Comparison of ENCODE assay signal across 8 cellular contexts in the genomic region with DNA sequence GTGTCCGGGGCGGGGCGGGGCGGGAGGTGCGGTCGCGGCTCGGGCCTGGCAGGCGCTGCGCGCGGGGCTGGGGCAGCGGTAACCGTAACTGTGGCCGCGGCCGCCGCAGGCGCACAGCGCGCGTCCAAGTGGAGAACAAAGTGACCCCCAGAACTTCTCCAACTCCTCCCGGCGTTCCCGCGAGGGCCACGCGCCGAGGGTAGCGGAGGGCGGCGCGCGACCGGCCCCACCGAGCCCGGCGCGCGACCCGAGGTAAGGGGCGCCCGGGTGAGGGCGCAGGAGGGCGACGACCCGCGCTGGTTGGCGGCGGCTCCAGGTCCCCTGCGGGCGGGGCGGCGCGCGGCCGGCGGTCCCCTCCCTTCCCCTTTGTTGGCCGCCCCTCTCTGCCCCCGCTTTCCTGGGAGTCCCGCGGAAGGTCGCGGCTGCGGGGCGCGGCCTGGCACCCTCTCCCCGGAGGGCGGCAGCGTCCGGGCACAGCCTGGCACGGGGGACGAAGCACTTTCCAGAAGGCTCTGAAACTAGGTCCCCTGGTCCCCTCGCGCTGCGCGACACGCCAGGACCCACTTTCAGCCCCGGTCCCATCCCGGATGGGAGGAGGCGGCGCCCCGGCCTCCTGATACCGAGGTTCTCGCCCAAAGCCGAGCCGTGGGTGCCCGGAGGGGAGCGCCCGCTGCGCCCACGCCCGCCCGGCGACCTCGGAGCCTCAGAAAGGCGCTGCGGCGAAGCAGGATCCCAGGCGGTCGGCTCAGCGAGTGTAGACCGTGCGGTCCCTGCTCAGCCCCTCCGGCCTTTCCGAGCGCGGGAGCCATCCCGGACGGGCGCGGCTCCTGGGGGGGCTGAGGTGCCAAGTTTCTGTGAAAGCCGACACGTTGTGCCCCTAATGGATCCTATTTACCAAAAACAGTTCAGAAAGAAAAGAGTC. TPM values are rescaled to one million over a fixed set of nuclear protein-coding genes. Genes with fewer than 3 reads are reported as not detected.
DNase-seq lines count a peak whose midpoint lies in the region; ATAC-seq and TF ChIP-seq lines count a peak whose summit lies in the region.

Gene TIAM2 (plus strand): TSS at position 75 of the 922 bp plus-strand sequence. CDS start 133,909 bp downstream, outside the sequence.

- H3K36me3 Mint-ChIP-seq in HFFc6 (ENCODE audit: low read depth): no peaks in the 10 kb centered on the region
- H3K36me3 Mint-ChIP-seq in CD14-positive monocyte: no peaks in the 10 kb centered on the region

- intact Hi-C loops in ovary (cut with DNase I): no loop called here
- intact Hi-C loops in CD14-positive monocyte (cut with micrococcal nuclease): no loop called here

- no peak for TF ChIP-seq EP300 in ovary (IDR thresholded peaks at IDR 0.05)

- H3K9me3 Mint-ChIP-seq in HFFc6 (no peaks in the 10 kb centered on the region), CD14-positive monocyte (peaks cover 0 to 9% (median 4%) of the 10 kb centered on the region in 7 donors)

- no peak for ATAC-seq in GM21515 (IDR thresholded peaks at IDR 0.05; ENCODE audit: unreplicated experiment)

- peaks cover 19% of the 10 kb centered on the region for H3K27me3 ChIP-seq in BLaER1
- no peaks in the 10 kb centered on the region for H3K27me3 ChIP-seq in ovary

- peak within 1 kb of the TSS; percentile 83 for H3K4me3 ChIP-seq in BLaER1
- peak within 1 kb of the TSS; percentile 26 for H3K4me3 ChIP-seq in ovary

- whole genome bisulfite sequencing in ovary, 3 donors: 0 to 1% (median 0%) methylated on average over 38 to 113 of the region's 114 CpGs

- H3K27ac Mint-ChIP-seq in HFFc6 (0 out of 2 replicates have a peak within 1 kb of the TSS, but pooled peaks have one; percentile 24), CD14-positive monocyte (peak within 1 kb of the TSS in 1 of 7 donors; percentile 76)

- H3K9me3 ChIP-seq in BLaER1 (no peaks in the 10 kb centered on the region), ovary (no peaks in the 10 kb centered on the region)

- TF ChIP-seq CTCF in HFFc6 (IDR thresholded peaks at IDR 0.05) (peak; percentile 12; the same call in 1 of the 2 replicates), ovary (IDR thresholded peaks at IDR 0.05) (no peak), CD14-positive monocyte (IDR thresholded peaks at IDR 0.05) (no peak)

- TF ChIP-seq POLR2A in ovary (IDR thresholded peaks at IDR 0.05): no peak

- no peaks in the 10 kb centered on the region for H4K20me1 ChIP-seq in BLaER1

- H3K9ac ChIP-seq in BLaER1: peak within 1 kb of the TSS; percentile 72

- H3K27me3 Mint-ChIP-seq in HFFc6 (ENCODE audit: insufficient read depth) (no peaks in the 10 kb centered on the region), CD14-positive monocyte (ENCODE audit: low read depth in 3 of 3) (peaks cover 34 to 44% (median 35%) of the 10 kb centered on the region in 3 donors)

- H3K4me2 ChIP-seq in BLaER1: peak within 1 kb of the TSS; percentile 89

- H3K4me3 Mint-ChIP-seq in HFFc6 (peak within 1 kb of the TSS; percentile 86), CD14-positive monocyte (peak within 1 kb of the TSS in 1 of 2 donors; percentile 82)

- H3K36me3 ChIP-seq in BLaER1 (no peaks in the 10 kb centered on the region), ovary (no peaks in the 10 kb centered on the region)

- H3K4me1 Mint-ChIP-seq in HFFc6 (ENCODE audit: low read depth): peaks cover 20% of the 10 kb centered on the region
- peaks cover 3% of the 10 kb centered on the region for H3K4me1 Mint-ChIP-seq in CD14-positive monocyte

- H3K27ac ChIP-seq in BLaER1 (peak within 1 kb of the TSS; percentile 55; the same call in 1 of the 2 replicates), ovary (no peak within 1 kb of the TSS)

- no peak for DNase-seq in HFFc6
- peak; percentile 75 for DNase-seq in activated CD8-positive, alpha-beta memory T cell treated with anti-CD3 and anti-CD28 coated beads, Interleukin-2, amount 50 U/mL, for 48 hours
- peak; percentile 50 for DNase-seq in glomerular visceral epithelial cell (ENCODE audit: extremely low spot score)
- DNase-seq in ovary: peak in 1 of 5 donors; percentile 17
- DNase-seq in SIG-M5 (lab: John Stamatoyannopoulos, UW): no peak
- DNase-seq in CD14-positive monocyte (ENCODE audit: low spot score): no peak

- H3K4me1 ChIP-seq in BLaER1: peaks cover 12% of the 10 kb centered on the region
- H3K4me1 ChIP-seq in ovary (ENCODE audit: insufficient read depth): peaks cover 2% of the 10 kb centered on the region

RNA-seq across cellular contexts. Expression of gene TIAM2, which starts in this region (rescaled TPM):
- 10 to 100 TPM in 2 of 6 experiments, 1 to 10 TPM in 4; 7.2 to 11.2 (median 9.4) TPM for total RNA-seq in HFFc6 (2021; fragmentation: NEBNext Ultra II Directional; extraction: Animal tissue kit (Norgen Biotek cat#: 25700))
- 10 to 100 TPM in 6 of 7 donors, 1 to 10 TPM in 1; 9.4 to 15.6 (median 10.3) TPM for total RNA-seq in ovary
- 1 to 10 TPM; 9.1 to 9.5 TPM for polyA plus RNA-seq in ovary
- under 1 TPM; 0.25 to 0.67 TPM for polyA plus RNA-seq in CD14-positive monocyte

Comparison
In these comparisons a context has a peak if more than half of its experiments do, and no peak if none do; other contexts are left out.
1. RNA of gene TIAM2 (polyA plus RNA-seq): 9.1 to 9.5 TPM in ovary; 0.25 to 0.67 TPM in CD14-positive monocyte; every median in the first group is over 4 times any median in the second.
2. DNase-seq: peak in activated CD8-positive, alpha-beta memory T cell treated with anti-CD3 and anti-CD28 coated beads, Interleukin-2, amount 50 U/mL, for 48 hours (single experiment) and glomerular visceral epithelial cell (single experiment); none in HFFc6 (single experiment), SIG-M5 (single experiment) and CD14-positive monocyte (single experiment).